1 cellular context compared by ENCODE assay signal in genomic region chr5:109407913-109408312, GRCh38.
TF ChIP-seq lines count a peak whose summit lies in the region.

No MANE protein-coding gene starts in this region.

TF ChIP-seq in H1, 55 proteins besides CTCF, POLR2A, EP300 and RAD21 (continued from another document):
- TF ChIP-seq CHD7 (IDR thresholded peaks at IDR 0.05; ENCODE audit: insufficient replicate concordance, low read length) (no peak), ASH2L (IDR thresholded peaks at IDR 0.05; ENCODE audit: low read length) (no peak), KDM4A (IDR thresholded peaks at IDR 0.05; ENCODE audit: low read depth, low read length, severe bottlenecking) (no peak), CEBPB (IDR thresholded peaks at IDR 0.05; ENCODE audit: low read depth, low read length) (no peak), SAP30 (IDR thresholded peaks at IDR 0.05; ENCODE audit: insufficient read depth, insufficient replicate concordance, low read length) (no peak), SP1 (IDR thresholded peaks at IDR 0.05; ENCODE audit: low read depth, low read length) (no peak), RBBP5 (IDR thresholded peaks at IDR 0.05; ENCODE audit: borderline replicate concordance, low read depth, low read length) (no peak), SIRT6 (IDR thresholded peaks at IDR 0.05; ENCODE audit: low read length) (no peak)
